In genomic region chrX:35416783-35417182, GRCh38 we compare ENCODE assay signal across 8 cellular contexts.
"Had no signal": no experiment of that assay in that cellular context is flagged by ENCODE, and none has a peak within 500 bp of the region (broad histone marks: within the 10 kb centered on the region; RNA-seq: fewer than 3 reads in every experiment).

No MANE protein-coding gene starts in this region.

- ATAC-seq: GM23338 had no signal

- H2AFZ ChIP-seq: GM23338 had no signal

- H3K4me2 ChIP-seq: GM23338 had no signal

- H3K4me3 ChIP-seq: GM23338 had no signal

- DNase-seq: H9, HCEC 1CT, Kasumi-1, KG1 had no signal

- FAIRE-seq: H1, H54, HTR-8/SVneo had no signal
